Comparison of ENCODE assay signal across 23 cellular contexts in genomic region chr13:28220166-28220565, GRCh38.
DNase-seq lines count a peak whose midpoint lies in the region; ATAC-seq, FAIRE-seq and TF ChIP-seq lines count a peak whose summit lies in the region.
"Had no signal": no experiment of that assay in that cellular context is flagged by ENCODE, and none has a peak within 500 bp of the region (broad histone marks: within the 10 kb centered on the region; RNA-seq: fewer than 3 reads in every experiment).

No MANE protein-coding gene starts in this region.

- no peaks in the 10 kb centered on the region for H3K4me1 ChIP-seq in K562 (replicated peaks in 1 of 2; ENCODE audit: control insufficient read depth in 2 of 2, insufficient read depth in 2 of 2, low read length in 2 of 2)
- H3K4me1 ChIP-seq: heart left ventricle had no signal

- H3K9me3 Mint-ChIP-seq in activated naive CD4-positive, alpha-beta T cell treated with anti-CD3 and anti-CD28 coated beads, Interleukin-2, amount 10 ng/mL, durations not matched to agents 7 days and 5 days: no peaks in the 10 kb centered on the region
- H3K9me3 Mint-ChIP-seq in stimulated activated memory B cell treated with anti-CD40 and anti-IgM and Interleukin-4, amounts not matched to agents 10 μg/mL and 1 μg/mL and 100 μg/mL, for 72 hours: no peaks in the 10 kb centered on the region
- H3K9me3 Mint-ChIP-seq: activated CD4-positive, alpha-beta T cell treated with anti-CD3 and anti-CD28 coated beads, Interleukin-2, amount 10 ng/mL, durations not matched to agents 7 days and 5 days; activated naive CD8-positive, alpha-beta T cell treated with anti-CD3 and anti-CD28 coated beads for 36 hours; dendritic cell treated with granulocyte-macrophage colony-stimulating factor and Interleukin-4, amounts not matched to agents 40 ng/mL and 50 ng/mL, for 4 days; T-helper 1 cell treated with Interleukin-12 subunit alpha and Interleukin-12 subunit beta and Interleukin-4 antibody, amounts not matched to agents 30 μg/mL and 1 μg/mL, for 36 hours had no signal

- peaks cover 10% of the 10 kb centered on the region for H3K36me3 Mint-ChIP-seq in activated naive CD4-positive, alpha-beta T cell treated with anti-CD3 and anti-CD28 coated beads, Interleukin-2, amount 10 ng/mL, durations not matched to agents 7 days and 5 days
- peaks cover 8% of the 10 kb centered on the region for H3K36me3 Mint-ChIP-seq in stimulated activated memory B cell treated with anti-CD40 and anti-IgM and Interleukin-4, amounts not matched to agents 10 μg/mL and 1 μg/mL and 100 μg/mL, for 72 hours

- no peaks in the 10 kb centered on the region for H4K20me1 ChIP-seq in K562 (replicated peaks; ENCODE audit: control insufficient read depth, insufficient read depth, low read length)

- H3K79me2 ChIP-seq in K562 (ENCODE audit: control insufficient read depth, insufficient read depth, low read length): no peaks in the 10 kb centered on the region

- no peaks in the 10 kb centered on the region for H3K27me3 ChIP-seq in K562 (ENCODE audit: control insufficient read depth in 2 of 2, insufficient read depth in 2 of 2, low read length in 2 of 2)
- H3K27me3 ChIP-seq: BLaER1 treated with 17β-estradiol and CSF1 and Interleukin-3, amounts not matched to agents 10 nM and 100 nM; heart left ventricle had no signal

- WGBS in K562 (ENCODE audit: insufficient coverage, low coverage, missing lambda C conversion rate): 96% methylated on average over 4 of the region's 4 CpGs

- POLR2A ChIA-PET in K562 (lab: Yijun Ruan, JAX): no interaction called here

- H2AFZ ChIP-seq in K562 (ENCODE audit: low read depth, low read length): no peak overlapping the region

- in situ Hi-C loops in K562 (cut with MboI): no loop called here

- FAIRE-seq in K562 (lab: Jason Lieb, UNC): no peak

- no peak for TF ChIP-seq CTCF in K562 (IDR thresholded peaks at IDR 0.05 in 2 of 3, conservative IDR thresholded peaks at IDR 0.05 in 1 of 3; ENCODE audit: insufficient read depth in 2 of 3, low read depth in 1 of 3, low read length in 3 of 3)

- H3K27me3 Mint-ChIP-seq in activated naive CD4-positive, alpha-beta T cell treated with anti-CD3 and anti-CD28 coated beads, Interleukin-2, amount 10 ng/mL, durations not matched to agents 7 days and 5 days: no peaks in the 10 kb centered on the region
- no peaks in the 10 kb centered on the region for H3K27me3 Mint-ChIP-seq in stimulated activated memory B cell treated with anti-CD40 and anti-IgM and Interleukin-4, amounts not matched to agents 10 μg/mL and 1 μg/mL and 100 μg/mL, for 72 hours
- H3K27me3 Mint-ChIP-seq: activated CD4-positive, alpha-beta T cell treated with anti-CD3 and anti-CD28 coated beads, Interleukin-2, amount 10 ng/mL, durations not matched to agents 7 days and 5 days; activated naive CD8-positive, alpha-beta T cell treated with anti-CD3 and anti-CD28 coated beads for 36 hours; dendritic cell treated with granulocyte-macrophage colony-stimulating factor and Interleukin-4, amounts not matched to agents 40 ng/mL and 50 ng/mL, for 4 days had no signal

- CTCF ChIA-PET in activated naive CD4-positive, alpha-beta T cell treated with anti-CD3 and anti-CD28 coated beads, Interleukin-2, amount 10 ng/mL, durations not matched to agents 7 days and 5 days (lab: Charles Lee): no interaction called here
- CTCF ChIA-PET in K562 (lab: Yijun Ruan, JAX; ENCODE audit: low intra/inter-chr PET ratio): no interaction called here

- TF ChIP-seq RAD21 in K562 (CRISPR knock-in tag; conservative IDR thresholded peaks at IDR 0.05 in 1 of 2, IDR thresholded peaks at IDR 0.05 in 1 of 2): no peak

- DNase-seq in activated naive CD4-positive, alpha-beta T cell treated with anti-CD3 and anti-CD28 coated beads, Interleukin-2, amount 10 ng/mL, durations not matched to agents 7 days and 5 days: no peak
- DNase-seq in activated naive CD4-positive, alpha-beta T cell treated with anti-CD3 and anti-CD28 coated beads, Interleukin-2, amount 50 U/mL, for 16 hours: no peak
- DNase-seq in K562 (ENCODE audit: extremely low read depth in 1 of 4, low spot score in 3 of 4) (no peak), fibroblast of peridontal ligament (ENCODE audit: extremely low read depth) (peak; percentile 27), iPS-NIHi7 (ENCODE audit: extremely low spot score) (no peak), NCI-H2171 treated with DMSO at 0.1 percent for 48 hours (lab: John Stamatoyannopoulos, UW) (no peak)
- DNase-seq: activated CD4-positive, alpha-beta T cell treated with anti-CD3 and anti-CD28 coated beads, Interleukin-2, amount 10 ng/mL, durations not matched to agents 7 days and 5 days; activated naive CD8-positive, alpha-beta T cell treated with anti-CD3 and anti-CD28 coated beads for 36 hours; Calu3; heart left ventricle; NCI-H1105; NCI-H2029 treated with DMSO at 0.1 percent for 48 hours; NK-92 treated with Interleukin-12 subunit alpha and Interleukin-12 subunit beta, amount 100 ng/mL, for 24 hours; nucleus accumbens; retina; stimulated activated CD8-positive, alpha-beta memory T cell treated with anti-CD3 and anti-CD28 coated beads, Interleukin-4, amount 100 ng/mL, for 48 hours had no signal

- H3K36me3 ChIP-seq in K562 (ENCODE audit: control insufficient read depth, insufficient read depth, low read length): peaks cover 8% of the 10 kb centered on the region; the same call in 1 of the 3 replicates

- peak overlapping the region; percentile 30 for H3K27ac Mint-ChIP-seq in activated naive CD4-positive, alpha-beta T cell treated with anti-CD3 and anti-CD28 coated beads, Interleukin-2, amount 10 ng/mL, durations not matched to agents 7 days and 5 days
- H3K27ac Mint-ChIP-seq in stimulated activated memory B cell treated with anti-CD40 and anti-IgM and Interleukin-4, amounts not matched to agents 10 μg/mL and 1 μg/mL and 100 μg/mL, for 72 hours: peak overlapping the region; percentile 58
- H3K27ac Mint-ChIP-seq: activated CD4-positive, alpha-beta T cell treated with anti-CD3 and anti-CD28 coated beads, Interleukin-2, amount 10 ng/mL, durations not matched to agents 7 days and 5 days; activated naive CD8-positive, alpha-beta T cell treated with anti-CD3 and anti-CD28 coated beads for 36 hours; dendritic cell treated with granulocyte-macrophage colony-stimulating factor and Interleukin-4, amounts not matched to agents 40 ng/mL and 50 ng/mL, for 4 days; T-helper 1 cell treated with Interleukin-12 subunit alpha and Interleukin-12 subunit beta and Interleukin-4 antibody, amounts not matched to agents 30 μg/mL and 1 μg/mL, for 36 hours had no signal

- H3K4me2 ChIP-seq in K562 (ENCODE audit: insufficient read depth, low read length): no peak overlapping the region
- H3K4me2 ChIP-seq: BLaER1 treated with 17β-estradiol and CSF1 and Interleukin-3, amounts not matched to agents 10 nM and 100 nM had no signal

- H3K4me3 ChIP-seq in K562: no peak overlapping the region
- H3K4me3 ChIP-seq: BLaER1 treated with 17β-estradiol and CSF1 and Interleukin-3, amounts not matched to agents 10 nM and 100 nM; heart left ventricle had no signal

- BruUV-seq in K562 (replicated peaks; lab: Mats Ljungman, UMichigan): no TSS peak

- no peak overlapping the region for H3K9ac ChIP-seq in K562 (ENCODE audit: insufficient read depth in 1 of 2, low read depth in 2 of 2, low read length in 2 of 2)
- H3K9ac ChIP-seq: BLaER1 treated with 17β-estradiol and CSF1 and Interleukin-3, amounts not matched to agents 10 nM and 100 nM had no signal

- H3K4me1 Mint-ChIP-seq in activated naive CD4-positive, alpha-beta T cell treated with anti-CD3 and anti-CD28 coated beads, Interleukin-2, amount 10 ng/mL, durations not matched to agents 7 days and 5 days: no peaks in the 10 kb centered on the region
- H3K4me1 Mint-ChIP-seq in stimulated activated memory B cell treated with anti-CD40 and anti-IgM and Interleukin-4, amounts not matched to agents 10 μg/mL and 1 μg/mL and 100 μg/mL, for 72 hours: peaks cover 4% of the 10 kb centered on the region
- H3K4me1 Mint-ChIP-seq: activated CD4-positive, alpha-beta T cell treated with anti-CD3 and anti-CD28 coated beads, Interleukin-2, amount 10 ng/mL, durations not matched to agents 7 days and 5 days had no signal

- H3K9me1 ChIP-seq in K562 (ENCODE audit: control insufficient read depth, insufficient read depth, low read length): no peaks in the 10 kb centered on the region

- no peak overlapping the region for H3K4me3 Mint-ChIP-seq in activated naive CD4-positive, alpha-beta T cell treated with anti-CD3 and anti-CD28 coated beads, Interleukin-2, amount 10 ng/mL, durations not matched to agents 7 days and 5 days
- no peak overlapping the region for H3K4me3 Mint-ChIP-seq in stimulated activated memory B cell treated with anti-CD40 and anti-IgM and Interleukin-4, amounts not matched to agents 10 μg/mL and 1 μg/mL and 100 μg/mL, for 72 hours
- H3K4me3 Mint-ChIP-seq: activated CD4-positive, alpha-beta T cell treated with anti-CD3 and anti-CD28 coated beads, Interleukin-2, amount 10 ng/mL, durations not matched to agents 7 days and 5 days; activated naive CD8-positive, alpha-beta T cell treated with anti-CD3 and anti-CD28 coated beads for 36 hours; dendritic cell treated with granulocyte-macrophage colony-stimulating factor and Interleukin-4, amounts not matched to agents 40 ng/mL and 50 ng/mL, for 4 days; T-helper 1 cell treated with Interleukin-12 subunit alpha and Interleukin-12 subunit beta and Interleukin-4 antibody, amounts not matched to agents 30 μg/mL and 1 μg/mL, for 36 hours had no signal

- TF ChIP-seq POLR2A in K562 (conservative IDR thresholded peaks at IDR 0.05): no peak

- intact Hi-C loops in K562 (cut with micrococcal nuclease): no loop called here

- ATAC-seq in K562: no peak
- no peak for ATAC-seq in stimulated activated memory B cell treated with anti-CD40 and anti-IgM and Interleukin-4, amounts not matched to agents 10 μg/mL and 1 μg/mL and 100 μg/mL, for 72 hours
- no peak for ATAC-seq in GM19035 (IDR thresholded peaks at IDR 0.05; ENCODE audit: unreplicated experiment)
- ATAC-seq: heart left ventricle, Panc1 had no signal

- H3K27ac ChIP-seq in K562 (ENCODE audit: extremely low read depth, low read depth, low read length): no peak overlapping the region
- H3K27ac ChIP-seq: 22Rv1; BLaER1 treated with 17β-estradiol and CSF1 and Interleukin-3, amounts not matched to agents 10 nM and 100 nM; heart left ventricle had no signal

- TF ChIP-seq EP300 in K562 (IDR thresholded peaks at IDR 0.05; ENCODE audit: low read length): no peak

- H3K9me3 ChIP-seq in K562 (replicated peaks; ENCODE audit: control insufficient read depth, insufficient read depth, low read depth, low read length): no peaks in the 10 kb centered on the region
- H3K9me3 ChIP-seq: heart left ventricle had no signal
